ENCODE assay signal across 10 cellular contexts in the genomic region with DNA sequence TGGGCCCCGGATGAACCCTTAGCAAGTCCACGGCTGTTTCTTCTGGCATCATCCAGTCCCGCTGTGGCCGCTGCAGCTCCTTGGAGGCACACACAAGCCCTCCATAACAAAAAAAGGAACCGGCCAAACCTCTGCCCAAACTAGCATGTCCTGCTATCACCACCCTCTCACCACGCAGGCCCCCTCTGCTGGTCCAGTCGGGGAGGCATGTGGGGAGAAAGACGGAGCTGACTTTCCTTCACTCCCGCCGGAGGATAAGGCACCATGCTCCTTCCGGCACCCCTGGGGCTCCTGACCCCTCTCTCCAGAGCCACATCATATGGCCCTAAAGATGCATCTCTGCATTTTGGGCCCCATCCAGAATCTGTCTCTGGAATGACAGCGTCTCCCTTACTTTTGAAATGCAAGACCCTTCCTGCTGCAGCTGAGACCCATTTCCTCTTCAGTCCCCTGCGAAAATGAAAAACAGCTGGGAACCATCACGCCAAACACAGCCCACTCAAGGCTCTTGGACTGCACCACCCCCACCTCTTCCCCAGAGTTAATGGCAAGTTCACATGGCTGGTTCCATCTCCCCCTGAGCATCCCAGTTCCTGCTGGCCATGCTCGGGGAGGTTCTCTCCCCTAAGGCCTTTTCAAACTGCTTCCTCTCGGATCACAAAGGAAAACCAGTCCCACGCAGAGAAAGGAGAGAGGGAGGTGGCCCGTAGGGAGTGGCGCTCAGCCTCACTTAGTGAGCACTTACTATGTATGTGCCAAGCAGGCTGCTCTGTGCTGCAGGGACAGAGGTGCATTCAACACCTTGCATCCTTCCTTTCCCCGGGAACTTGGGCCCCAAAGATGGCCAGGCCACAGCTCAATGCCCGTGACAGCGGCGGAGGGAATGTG. TPM values are rescaled to one million over a fixed set of nuclear protein-coding genes. Genes with fewer than 3 reads are reported as not detected.
DNase-seq lines count a peak whose midpoint lies in the region; ATAC-seq and TF ChIP-seq lines count a peak whose summit lies in the region.
"Had no signal": no experiment of that assay in that cellular context is flagged by ENCODE, and none has a peak within 500 bp of the region (broad histone marks: within the 10 kb centered on the region; RNA-seq: fewer than 3 reads in every experiment).

No MANE protein-coding gene starts in this region.

- H3K27ac ChIP-seq in smooth muscle cell (ENCODE audit: low read depth), result peak overlapping the region; percentile 60

- no peaks in the 10 kb centered on the region for H3K27me3 ChIP-seq in smooth muscle cell (ENCODE audit: low read depth)

- H3K9ac ChIP-seq in smooth muscle cell (ENCODE audit: low read depth), result no peak overlapping the region

- H3K4me2 ChIP-seq in smooth muscle cell, result peak overlapping the region; percentile 50

- H3K4me1 ChIP-seq in smooth muscle cell (ENCODE audit: low read depth), result no peaks in the 10 kb centered on the region

- H3F3A ChIP-seq in smooth muscle cell (ENCODE audit: low read depth), result no peaks in the 10 kb centered on the region

- POLR2A ChIA-PET in GM10248 (lab: Yijun Ruan, JAX), result no interaction called here

- peak overlapping the region; percentile 47 for H2AFZ ChIP-seq in smooth muscle cell (ENCODE audit: low read depth)

- CTCF ChIA-PET in GM10248 (lab: Yijun Ruan, JAX), result interaction anchor here (1.4 to 2.8 kb wide), 2 partner anchors 19 to 23 kb away, joined by 4 to 7 read pairs; no protein-coding TSS in a partner anchor

- H4K20me1 ChIP-seq in smooth muscle cell (ENCODE audit: low read depth), result no peaks in the 10 kb centered on the region

- TF ChIP-seq CTCF in astrocyte of the cerebellum (IDR thresholded peaks at IDR 0.05; ENCODE audit: low read depth, low read length, missing control alignments) (peak; percentile 28), smooth muscle cell (IDR thresholded peaks at IDR 0.05; ENCODE audit: borderline replicate concordance, insufficient read depth, poor library complexity, severe bottlenecking) (peak; percentile 32), GM10248 (IDR thresholded peaks at IDR 0.05; ENCODE audit: control extremely low read depth, extremely low read depth, low read depth, missing control alignments) (no peak)

- in situ Hi-C loops in astrocyte of the cerebellum (cut with HindIII; ENCODE audit: low sequenced_read_pairs), result no loop called here

- no peak for ATAC-seq in HG03342 (IDR thresholded peaks at IDR 0.05; ENCODE audit: unreplicated experiment)
- ATAC-seq in stimulated activated naive CD8-positive, alpha-beta T cell treated with anti-CD3 and anti-CD28 coated beads, Interleukin-15, Interleukin-2, amounts not matched to agents 100 U/mL and 50 U/mL, for 24 hours, result no peak

- no peaks in the 10 kb centered on the region for H3K9me3 ChIP-seq in smooth muscle cell (replicated peaks; ENCODE audit: low read depth)

- H3K4me3 ChIP-seq in astrocyte of the cerebellum (ENCODE audit: low read depth, low read length), result no peak overlapping the region
- H3K4me3 ChIP-seq in smooth muscle cell, result no peak overlapping the region

- DNase-seq in GM04504 (ENCODE audit: low read depth) (peak; percentile 34), astrocyte of the cerebellum (ENCODE audit: low read depth) (no peak), hepatic stellate cell (ENCODE audit: low spot score) (peak; percentile 62), smooth muscle cell (lab: John Stamatoyannopoulos, UW; ENCODE audit: unreplicated experiment) (no peak), GM10248 (ENCODE audit: extremely low spot score) (no peak)
- no peak for DNase-seq in stimulated activated naive CD8-positive, alpha-beta T cell treated with anti-CD3 and anti-CD28 coated beads, Interleukin-15, Interleukin-2, amounts not matched to agents 100 U/mL and 50 U/mL, for 24 hours
- DNase-seq: NCI-H1436, SIG-M5 had no signal

- no peaks in the 10 kb centered on the region for H3K36me3 ChIP-seq in smooth muscle cell (ENCODE audit: low read depth)

- H3K79me2 ChIP-seq in smooth muscle cell (ENCODE audit: low read depth), result no peaks in the 10 kb centered on the region

- 42% methylated on average over 23 of the region's 23 CpGs for WGBS in smooth muscle cell (ENCODE audit: low lambda C conversion rate)

RNA-seq across cellular contexts. Expression of a gene that starts 35.2 kb away (rescaled TPM):
- 15.7 and 36.4 TPM in 2 replicates for total RNA-seq in smooth muscle cell
- 32.8 and 40.1 TPM in 2 replicates for polyA plus RNA-seq in smooth muscle cell
- total RNA-seq: activated T-helper 1 cell treated with anti-CD3 and anti-CD28 coated beads, Interleukin-12 subunit alpha, Interleukin-12 subunit beta, Interleukin-2, Interleukin-4 antibody, amounts not matched to agents 30 ng/mL and 10 ng/mL and 1 ng/mL, durations not matched to agents 14 hours and 24 hours and 36 hours had no signal

RNA-seq across cellular contexts. Expression of a gene that starts 37.9 kb away (rescaled TPM):
- total RNA-seq in smooth muscle cell, result 1,708 and 1,938 TPM in 2 replicates
- polyA plus RNA-seq in smooth muscle cell, result 643 and 888 TPM in 2 replicates

Comparison
In these comparisons a context has a peak if more than half of its experiments do, and no peak if none do; other contexts are left out.
1. DNase-seq: peak in GM04504 (single experiment) and hepatic stellate cell (single experiment); none in astrocyte of the cerebellum (single experiment), smooth muscle cell (single experiment), stimulated activated naive CD8-positive, alpha-beta T cell treated with anti-CD3 and anti-CD28 coated beads, Interleukin-15, Interleukin-2, amounts not matched to agents 100 U/mL and 50 U/mL, for 24 hours (single experiment) and GM10248 (single experiment).